ENCODE assay signal across 18 cellular contexts in the genomic region with DNA sequence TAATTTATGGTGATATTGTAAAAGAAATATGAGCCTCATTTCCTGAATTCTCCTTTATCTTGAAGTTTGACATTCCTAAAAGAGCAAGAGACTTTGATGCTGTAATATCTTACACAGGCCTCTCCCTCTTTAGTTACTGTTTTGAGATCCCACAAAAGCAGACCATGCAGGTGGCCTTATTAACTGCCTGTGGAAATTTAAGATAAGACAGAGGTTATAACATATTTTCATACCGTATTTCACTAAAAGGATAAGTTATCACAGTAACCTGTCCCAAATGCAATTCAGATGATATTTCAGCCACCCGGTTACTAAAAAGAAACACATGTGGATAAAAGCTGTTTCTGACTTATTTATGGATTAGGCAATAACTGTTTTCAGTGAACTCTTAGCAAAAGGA.
A peak's percentile ranks its signal among the peaks of the same experiment; 100 is the strongest.
DNase-seq lines count a peak whose midpoint lies in the region; ATAC-seq, FAIRE-seq and TF ChIP-seq lines count a peak whose summit lies in the region.
"Had no signal": no experiment of that assay in that cellular context is flagged by ENCODE, and none has a peak within 500 bp of the region (broad histone marks: within the 10 kb centered on the region; RNA-seq: fewer than 3 reads in every experiment).

No MANE protein-coding gene starts in this region.

- no peak overlapping the region for H3K23ac ChIP-seq in mesenchymal stem cell (ENCODE audit: low read length in 2 of 2)

- H3K79me1 ChIP-seq in mesenchymal stem cell (replicated peaks; ENCODE audit: low read length, poor library complexity, severe bottlenecking) = peaks cover 16% of the 10 kb centered on the region

- H3K36me3 ChIP-seq in HEK293 (ENCODE audit: control insufficient read depth in 2 of 2, insufficient read depth in 1 of 2, low read length in 2 of 2) = no peaks in the 10 kb centered on the region
- no peaks in the 10 kb centered on the region for H3K36me3 ChIP-seq in endothelial cell of umbilical vein (ENCODE audit: control insufficient read depth in 2 of 2, extremely low read depth in 1 of 2, insufficient read depth in 2 of 2, low read length in 2 of 2)
- H3K36me3 ChIP-seq in mesenchymal stem cell (ENCODE audit: control insufficient read depth in 1 of 2, insufficient read depth in 2 of 2, low read depth in 1 of 2, low read length in 2 of 2) = peaks cover 0 to 27% of the 10 kb centered on the region in 2 experiments
- H3K36me3 ChIP-seq: Peyer's patch had no signal

- intact Hi-C loops in endothelial cell of umbilical vein (cut with micrococcal nuclease) = loop anchor here (2.0 to 5.0 kb wide), 2 partner anchors 40 to 902 kb away; no protein-coding TSS in a partner anchor

- H3K4me2 ChIP-seq in endothelial cell of umbilical vein (ENCODE audit: insufficient read depth, low read length) (peak overlapping the region; percentile 66), mesenchymal stem cell (ENCODE audit: low read length, poor library complexity, severe bottlenecking) (no peak overlapping the region)

- no peak overlapping the region for H3K4ac ChIP-seq in mesenchymal stem cell (ENCODE audit: low read depth in 1 of 2, low read length in 2 of 2)

- H3K27me3 ChIP-seq in endothelial cell of umbilical vein (ENCODE audit: control insufficient read depth in 2 of 2, insufficient read depth in 2 of 2, low read length in 2 of 2) = no peaks in the 10 kb centered on the region
- H3K27me3 ChIP-seq in mesenchymal stem cell (ENCODE audit: control insufficient read depth in 1 of 2, insufficient read depth in 1 of 2, low read length in 2 of 2) = no peaks in the 10 kb centered on the region
- H3K27me3 ChIP-seq: Peyer's patch had no signal

- 100% methylated on average over 2 of the region's 2 CpGs for WGBS in mesenchymal stem cell

- H3K9me1 ChIP-seq in endothelial cell of umbilical vein (replicated peaks; ENCODE audit: control insufficient read depth, extremely low read depth, insufficient read depth, low read length) = no peaks in the 10 kb centered on the region

- POLR2A ChIA-PET in HEK293 (lab: Yijun Ruan, JAX) = no interaction called here
- POLR2A ChIA-PET in endothelial cell of umbilical vein (lab: Charles Lee) = no interaction called here

- H3K4me3 ChIP-seq in HEK293 (ENCODE audit: low read depth, low read length) (no peak overlapping the region), endothelial cell of umbilical vein (replicated peaks in 1 of 3; ENCODE audit: insufficient read depth in 1 of 3, low read depth in 1 of 3, low read length in 3 of 3) (no peak overlapping the region), mesenchymal stem cell (ENCODE audit: insufficient read depth in 1 of 2, low read depth in 1 of 2, low read length in 2 of 2) (peak overlapping the region in 1 of 2 experiments; percentile 29)
- H3K4me3 ChIP-seq: Peyer's patch had no signal

- H3K79me2 ChIP-seq in endothelial cell of umbilical vein (ENCODE audit: control insufficient read depth, insufficient read depth, low read length) = peaks cover 45% of the 10 kb centered on the region

- no peak overlapping the region for H3K14ac ChIP-seq in mesenchymal stem cell (ENCODE audit: low read length in 2 of 2)

- H2AFZ ChIP-seq in endothelial cell of umbilical vein (ENCODE audit: low read depth, low read length) (no peak overlapping the region), mesenchymal stem cell (ENCODE audit: low read depth, low read length) (no peak overlapping the region)

- FAIRE-seq in endothelial cell of umbilical vein (lab: Jason Lieb, UNC) = no peak
- FAIRE-seq: GM12891, HTR-8/SVneo had no signal

- DNase-seq in SK-N-DZ (ENCODE audit: low spot score) (peak; percentile 28), endothelial cell of umbilical vein (ENCODE audit: low read depth, low spot score) (peak; percentile 48), mesenchymal stem cell (no peak), erythroblast (lab: John Stamatoyannopoulos, UW) (no peak), midbrain (lab: John Stamatoyannopoulos, UW) (no peak), omental fat pad (ENCODE audit: low spot score) (no peak), GM20000 (ENCODE audit: low spot score) (no peak)
- DNase-seq: C1 segment of cervical spinal cord, COR-L47, HCEC 1CT, NCI-H1092, NCI-H1694 treated with DMSO at 0.1 percent for 48 hours, Peyer's patch, SHP77, SW 1271 had no signal

- H4K91ac ChIP-seq in mesenchymal stem cell (ENCODE audit: low read length) = no peak overlapping the region

- no peak overlapping the region for H4K8ac ChIP-seq in mesenchymal stem cell (ENCODE audit: low read length)

- H2BK15ac ChIP-seq in mesenchymal stem cell (ENCODE audit: low read depth, poor library complexity, severe bottlenecking) = no peak overlapping the region

- no peak for TF ChIP-seq POLR2A in endothelial cell of umbilical vein (IDR thresholded peaks at IDR 0.05; ENCODE audit: low read depth, low read length)
- TF ChIP-seq POLR2A in erythroblast (IDR thresholded peaks at IDR 0.05; ENCODE audit: low read length) = no peak

- no peak overlapping the region for H2BK12ac ChIP-seq in mesenchymal stem cell (ENCODE audit: low read length in 2 of 2)

- no peak overlapping the region for H3K18ac ChIP-seq in mesenchymal stem cell (ENCODE audit: low read depth in 1 of 2, low read length in 2 of 2)

- ATAC-seq in omental fat pad (ENCODE audit: low FRiP score) = no peak

- H3K9ac ChIP-seq in endothelial cell of umbilical vein (replicated peaks; ENCODE audit: extremely low read depth, insufficient read depth, low read length) (no peak overlapping the region), mesenchymal stem cell (ENCODE audit: low read length) (peak overlapping the region; percentile 38)

- CTCF ChIA-PET in HEK293 (lab: Yijun Ruan, JAX) (interaction anchor here (0.7 kb wide), 1 partner anchor 12 kb away, joined by 3 read pairs; no protein-coding TSS in a partner anchor), endothelial cell of umbilical vein (lab: Charles Lee) (interaction anchor here (0.7 to 1.6 kb wide), 5 partner anchors 10 to 41 kb away, joined by 3 to 4 read pairs (median 3); no protein-coding TSS in a partner anchor)

- H2BK5ac ChIP-seq in mesenchymal stem cell (ENCODE audit: low read depth, low read length, poor library complexity, severe bottlenecking) = no peak overlapping the region

- dilution Hi-C loops in endothelial cell of umbilical vein (cut with MboI; ENCODE audit: extremely low pct_ligation_motif_present, low sequenced_read_pairs) = no loop called here

- H3K9me3 ChIP-seq in HEK293 (ENCODE audit: control insufficient read depth, insufficient read depth, low read depth, low read length) (no peaks in the 10 kb centered on the region), endothelial cell of umbilical vein (replicated peaks; ENCODE audit: control insufficient read depth, insufficient read depth, low read length) (no peaks in the 10 kb centered on the region), mesenchymal stem cell (ENCODE audit: control insufficient read depth, low read length) (no peaks in the 10 kb centered on the region)
- H3K9me3 ChIP-seq: Peyer's patch had no signal

- no TSS peak for BruUV-seq in endothelial cell of umbilical vein (replicated peaks; lab: Mats Ljungman, UMichigan)

- H2AK5ac ChIP-seq in mesenchymal stem cell (ENCODE audit: low read length, severe bottlenecking) = no peak overlapping the region

- H3K4me1 ChIP-seq in HEK293 (ENCODE audit: control insufficient read depth, insufficient read depth, low read length) (no peaks in the 10 kb centered on the region), endothelial cell of umbilical vein (ENCODE audit: control insufficient read depth, extremely low read depth, insufficient read depth, low read length) (peaks cover 34% of the 10 kb centered on the region), mesenchymal stem cell (ENCODE audit: control insufficient read depth, insufficient read depth, low read depth, low read length) (no peaks in the 10 kb centered on the region)
- H3K4me1 ChIP-seq: Peyer's patch had no signal

- no peaks in the 10 kb centered on the region for H4K20me1 ChIP-seq in endothelial cell of umbilical vein (replicated peaks; ENCODE audit: control insufficient read depth, extremely low read depth, insufficient read depth, low read length)

- H3K27ac ChIP-seq in HEK293 (ENCODE audit: extremely low read depth, low read depth, low read length) = no peak overlapping the region
- peak overlapping the region; percentile 17 for H3K27ac ChIP-seq in endothelial cell of umbilical vein (ENCODE audit: insufficient read depth, low read depth, low read length)
- H3K27ac ChIP-seq in mesenchymal stem cell (ENCODE audit: low read length, poor library complexity, severe bottlenecking) = no peak overlapping the region
- H3K27ac ChIP-seq: Peyer's patch had no signal

- H2BK120ac ChIP-seq in mesenchymal stem cell (ENCODE audit: low read depth, low read length) = no peak overlapping the region

- TF ChIP-seq CTCF in HEK293 (tag by site-specific recombination; IDR thresholded peaks at IDR 0.05) (no peak), endothelial cell of umbilical vein (IDR thresholded peaks at IDR 0.05; ENCODE audit: extremely low read depth in 1 of 2, insufficient read depth in 1 of 2, low read depth in 1 of 2, low read length in 2 of 2) (no peak), omental fat pad (IDR thresholded peaks at IDR 0.05) (no peak), GM20000 (IDR thresholded peaks at IDR 0.05; ENCODE audit: extremely low read depth, missing control alignments) (no peak)

TF ChIP-seq in HEK293, 187 proteins besides CTCF, POLR2A, EP300 and RAD21 (continues in another document):
- no peak for TF ChIP-seq ZNF133 (tag by site-specific recombination; IDR thresholded peaks at IDR 0.05)
- peak; percentile 63; the same call in 1 of the 2 replicates for TF ChIP-seq TCF7L2 (IDR thresholded peaks at IDR 0.05; ENCODE audit: borderline replicate concordance, low read depth, low read length)

TF ChIP-seq in endothelial cell of umbilical vein, 7 proteins besides CTCF, POLR2A, EP300 and RAD21:
- TF ChIP-seq EZH2 (IDR thresholded peaks at IDR 0.05; ENCODE audit: borderline replicate concordance, low read depth, low read length, severe bottlenecking) (no peak), FOS (IDR thresholded peaks at IDR 0.05; ENCODE audit: borderline replicate concordance, insufficient read depth, low read length) (no peak)
TF ChIP-seq in endothelial cell of umbilical vein: peak in this region for 0.

Comparison
In these comparisons a context has a peak if more than half of its experiments do, and no peak if none do; other contexts are left out.
1. DNase-seq: peak in SK-N-DZ (single experiment) and endothelial cell of umbilical vein (single experiment); none in mesenchymal stem cell (single experiment), erythroblast (0 of 2), midbrain (single experiment), omental fat pad (single experiment) and GM20000 (single experiment).